Comparison of ENCODE assay signal across 13 cellular contexts in genomic region chr19:46635920-46636761, GRCh38. TPM values are rescaled to one million over a fixed set of nuclear protein-coding genes. Genes with fewer than 3 reads are reported as not detected.
DNase-seq lines count a peak whose midpoint lies in the region; FAIRE-seq and TF ChIP-seq lines count a peak whose summit lies in the region.
"Had no signal": no experiment of that assay in that cellular context is flagged by ENCODE, and none has a peak within 500 bp of the region (broad histone marks: within the 10 kb centered on the region; RNA-seq: fewer than 3 reads in every experiment).

GNG8 (minus strand) TSS chr19:46636202; CDS start chr19:46634682, 1,520 bp downstream.

- H3K36me3 ChIP-seq in Karpas-422 (ENCODE audit: insufficient read depth, low read length) (no peaks in the 10 kb centered on the region), osteoblast (ENCODE audit: insufficient read depth, low read length) (no peaks in the 10 kb centered on the region), GM23248 (ENCODE audit: low read depth) (no peaks in the 10 kb centered on the region)
- H3K36me3 ChIP-seq: right lobe of liver had no signal

- no peak for TF ChIP-seq CTCF in chondrocyte (IDR thresholded peaks at IDR 0.05)
- no peak for TF ChIP-seq CTCF in osteoblast (IDR thresholded peaks at IDR 0.05; ENCODE audit: extremely low read depth, low read depth, low read length)

- H3K36me3 Mint-ChIP-seq in chondrocyte (ENCODE audit: low read depth), result no peaks in the 10 kb centered on the region

- H3K27me3 ChIP-seq in Karpas-422 (ENCODE audit: low read length), result 0 out of 2 replicates have a peak, but pooled peaks cover 3% of the 10 kb centered on the region
- peaks cover 8% of the 10 kb centered on the region for H3K27me3 ChIP-seq in osteoblast (ENCODE audit: insufficient read depth, low read length)
- no peaks in the 10 kb centered on the region for H3K27me3 ChIP-seq in GM23248 (replicated peaks; ENCODE audit: insufficient read depth)

- peaks cover 47% of the 10 kb centered on the region for H3K4me1 ChIP-seq in Karpas-422 (ENCODE audit: low read length)
- H3K4me1 ChIP-seq in osteoblast (ENCODE audit: insufficient read depth, low read length), result peaks cover 27% of the 10 kb centered on the region
- peaks cover 14% of the 10 kb centered on the region for H3K4me1 ChIP-seq in GM23248 (ENCODE audit: insufficient read depth)

- DNase-seq in NCI-H748 (lab: John Stamatoyannopoulos, UW; ENCODE audit: unreplicated experiment) (peak; percentile 24), NCI-H748 treated with DMSO at 0.1 percent for 48 hours (lab: John Stamatoyannopoulos, UW) (no peak), Karpas-422 (peak; percentile 67), chondrocyte (ENCODE audit: low spot score) (no peak), osteoblast (ENCODE audit: insufficient read length, low spot score, missing footprints) (peak; percentile 61), GM19239 (ENCODE audit: insufficient read length, low spot score) (no peak), GM23248 (no peak), COR-L47 (lab: John Stamatoyannopoulos, UW) (no peak)
- DNase-seq: NCI-H446, right lobe of liver had no signal

- no peak for FAIRE-seq in GM19239 (lab: Jason Lieb, UNC)

- H3K4me1 Mint-ChIP-seq in chondrocyte (ENCODE audit: low read depth), result peaks cover 16% of the 10 kb centered on the region

- H3K4me3 Mint-ChIP-seq in chondrocyte (ENCODE audit: unreplicated experiment), result no peak within 1 kb of the TSS

- H3K79me2 ChIP-seq in Karpas-422 (ENCODE audit: low read length) (no peaks in the 10 kb centered on the region), osteoblast (ENCODE audit: insufficient read depth, low read length) (no peaks in the 10 kb centered on the region), GM23248 (ENCODE audit: insufficient read depth) (no peaks in the 10 kb centered on the region)

- H3K27ac ChIP-seq in Karpas-422 (ENCODE audit: low read length), result no peak within 1 kb of the TSS
- no peak within 1 kb of the TSS for H3K27ac ChIP-seq in osteoblast (ENCODE audit: low read depth, low read length)
- H3K27ac ChIP-seq in GM23248, result no peak within 1 kb of the TSS
- H3K27ac ChIP-seq: right lobe of liver had no signal

- H3K9me2 ChIP-seq in Karpas-422 (replicated peaks; ENCODE audit: insufficient read depth, low read length), result no peaks in the 10 kb centered on the region
- H3K9me2 ChIP-seq in GM23248 (ENCODE audit: insufficient read depth), result no peaks in the 10 kb centered on the region

- H3K9ac ChIP-seq in Karpas-422 (ENCODE audit: low read length) (no peak within 1 kb of the TSS), GM23248 (no peak within 1 kb of the TSS)

- H3K9me3 Mint-ChIP-seq in chondrocyte (ENCODE audit: low read depth), result no peaks in the 10 kb centered on the region

- peak within 1 kb of the TSS; percentile 57 for H3K4me2 ChIP-seq in Karpas-422 (ENCODE audit: low read depth, low read length, poor library complexity, severe bottlenecking)
- no peak within 1 kb of the TSS for H3K4me2 ChIP-seq in osteoblast (ENCODE audit: insufficient read depth, low read length)
- no peak within 1 kb of the TSS for H3K4me2 ChIP-seq in GM23248 (ENCODE audit: unreplicated experiment)

- H3F3A ChIP-seq in GM23248 (ENCODE audit: insufficient read depth), result peaks cover 11% of the 10 kb centered on the region; the same call in 1 of the 2 replicates

- 60 to 61% methylated on average over 17 to 33 of the region's 34 CpGs for WGBS in GM23248 (ENCODE audit: low coverage in 1 of 2, low lambda C conversion rate in 2 of 2, missing lambda C conversion rate in 2 of 2), 2 experiments

- H2AFZ ChIP-seq in Karpas-422 (ENCODE audit: low read length), result no peak within 1 kb of the TSS
- H2AFZ ChIP-seq in osteoblast (ENCODE audit: low read length), result no peak within 1 kb of the TSS
- no peak within 1 kb of the TSS for H2AFZ ChIP-seq in GM23248

- in situ Hi-C loops in GM23248 (cut with MboI), result no loop called here

- peak within 1 kb of the TSS; percentile 50 for H3K27ac Mint-ChIP-seq in chondrocyte (ENCODE audit: unreplicated experiment)

- H3K9me3 ChIP-seq in Karpas-422 (ENCODE audit: low read length) (no peaks in the 10 kb centered on the region), osteoblast (ENCODE audit: low read depth, low read length) (no peaks in the 10 kb centered on the region), GM23248 (ENCODE audit: low read depth) (no peaks in the 10 kb centered on the region)
- H3K9me3 ChIP-seq: right lobe of liver had no signal

- H4K20me1 ChIP-seq in Karpas-422 (ENCODE audit: insufficient read depth, low read depth, low read length), result 0 out of 2 replicates have a peak, but pooled peaks cover 5% of the 10 kb centered on the region
- H4K20me1 ChIP-seq in osteoblast (ENCODE audit: insufficient read depth, low read length), result no peaks in the 10 kb centered on the region
- no peaks in the 10 kb centered on the region for H4K20me1 ChIP-seq in GM23248 (ENCODE audit: insufficient read depth)

- H3K27me3 Mint-ChIP-seq in chondrocyte (ENCODE audit: low read depth), result peaks cover 2% of the 10 kb centered on the region

- peak within 1 kb of the TSS; percentile 25; the same call in 1 of the 2 replicates for H3K4me3 ChIP-seq in Karpas-422 (ENCODE audit: low read length)
- H3K4me3 ChIP-seq in osteoblast (ENCODE audit: insufficient read depth, low read length), result no peak within 1 kb of the TSS
- H3K4me3 ChIP-seq in GM23248, result no peak within 1 kb of the TSS
- H3K4me3 ChIP-seq: right lobe of liver had no signal

RNA-seq across cellular contexts. Expression of gene GNG8, which starts in this region (rescaled TPM):
- not detected in 2 replicates for total RNA-seq in Karpas-422 (2014; rRNA removed; shearing (Covaris generic); ENCODE audit: low replicate concordance)
- total RNA-seq in chondrocyte, result not detected in 3 replicates
- total RNA-seq in osteoblast, result not detected in 2 replicates
- not detected in 2 replicates for total RNA-seq in GM23248 (2014; rRNA removed; shearing (Covaris generic))
- polyA plus RNA-seq in GM23248 (2016; fragmentation: Nextera tagmentation; extraction: Ambion mirVana), result not detected in 2 replicates
- total RNA-seq: cerebellum, lung microvascular endothelial cell, right lobe of liver had no signal
- polyA plus RNA-seq: AG04450 had no signal

Comparison
In these comparisons a context has a peak if more than half of its experiments do, and no peak if none do; other contexts are left out.
1. Peak in DNase-seq, H3K4me3 ChIP-seq and H3K4me2 ChIP-seq in Karpas-422; RNA of the gene not detected or under 1 TPM.
2. Peak in DNase-seq in osteoblast; RNA of the gene not detected or under 1 TPM.